In the genomic region with DNA sequence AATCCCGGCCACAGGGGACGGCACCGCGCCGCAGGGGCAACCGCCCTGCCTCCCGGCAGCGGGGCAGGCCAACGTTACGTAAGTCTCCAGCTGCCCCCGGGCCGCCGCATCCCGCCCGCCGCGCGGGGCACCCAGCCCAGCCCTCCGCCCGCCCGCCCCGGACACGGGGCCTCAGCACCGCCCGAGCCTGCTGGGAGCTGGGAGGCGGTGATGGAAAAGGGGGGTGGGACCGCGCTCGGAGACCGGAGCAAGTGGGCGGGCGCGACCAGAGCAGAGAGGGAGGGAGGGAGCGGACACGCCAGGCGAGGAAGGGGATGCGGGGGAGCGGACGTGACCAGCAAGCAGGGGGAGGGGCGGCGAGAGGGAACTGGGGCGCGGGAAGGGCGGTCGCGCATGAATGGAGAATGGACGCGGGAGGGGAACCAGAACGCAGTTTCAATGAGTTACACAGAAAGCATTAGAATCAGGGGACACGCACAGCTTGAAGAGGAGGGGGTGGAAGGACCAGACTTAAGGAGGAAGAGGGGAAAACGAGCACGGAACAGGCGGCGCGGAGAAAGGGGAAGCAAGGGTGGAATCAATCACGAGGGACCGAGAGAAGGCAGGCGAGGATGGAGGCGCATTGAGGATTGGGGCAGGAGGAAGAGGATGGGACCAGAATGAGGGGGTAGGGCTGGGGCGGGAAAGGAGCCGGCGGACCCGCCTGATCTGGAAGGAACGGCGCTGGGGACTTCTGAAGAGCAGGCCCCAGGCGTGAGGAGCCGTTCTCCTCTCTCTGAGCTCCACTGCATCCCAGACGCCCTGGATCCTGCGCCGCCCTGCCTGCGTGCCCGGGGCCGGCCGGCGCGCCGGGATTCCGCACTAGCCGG, we compare ENCODE assay signal across 8 cellular contexts. TPM values are rescaled to one million over a fixed set of nuclear protein-coding genes. Genes with fewer than 3 reads are reported as not detected.
DNase-seq lines count a peak whose midpoint lies in the region; ATAC-seq, FAIRE-seq and TF ChIP-seq lines count a peak whose summit lies in the region.

No MANE protein-coding gene starts in this region.

- peaks cover 43% of the 10 kb centered on the region for H3K4me1 Mint-ChIP-seq in activated CD8-positive, alpha-beta memory T cell treated with anti-CD3 and anti-CD28 coated beads, Interleukin-2, amount 10 ng/mL, durations not matched to agents 7 days and 5 days

- H3K18ac ChIP-seq in H1 (ENCODE audit: extremely low read depth, low read length) (peak overlapping the region; percentile 99), mesendoderm (ENCODE audit: low read length) (peak overlapping the region; percentile 54)

- H3K79me1 ChIP-seq in H1 (ENCODE audit: low read depth, low read length) (peaks cover 9% of the 10 kb centered on the region), mesendoderm (ENCODE audit: low read length) (peaks cover 4% of the 10 kb centered on the region)

- peak overlapping the region; percentile 97 for H3K9ac ChIP-seq in BLaER1
- H3K9ac ChIP-seq in H1 (replicated peaks in 1 of 4; ENCODE audit: extremely low read depth in 1 of 4, low read depth in 3 of 4, low read length in 3 of 4): peak overlapping the region; percentile 66 to 83 (median 81)
- H3K9ac ChIP-seq in mesendoderm (ENCODE audit: low read length): peak overlapping the region; percentile 100

- 0 out of 2 replicates have a peak overlapping the region, but pooled peaks have one; percentile 46 for H2AFZ ChIP-seq in H1 (ENCODE audit: low read length)

- H3K9me3 ChIP-seq in BLaER1 (no peaks in the 10 kb centered on the region), H1 (ENCODE audit: insufficient read depth in 2 of 2, low read depth in 1 of 2, low read length in 1 of 2) (no peaks in the 10 kb centered on the region)

- 1% methylated on average over 34 of the region's 79 CpGs; no CpG with 5 or more reads in 1 of the 2 experiments for whole genome bisulfite sequencing in H1 (ENCODE audit: extremely low coverage in 1 of 2, insufficient coverage in 1 of 2, insufficient read length in 1 of 2, insufficient replicate concordance in 2 of 2, low coverage in 1 of 2, low lambda C conversion rate in 2 of 2, missing lambda C conversion rate in 1 of 2), 2 experiments
- no CpG with 5 or more reads among the region's 79 CpGs for WGBS in mesendoderm (ENCODE audit: extremely low coverage, insufficient coverage, low lambda C conversion rate)

- H3K27ac ChIP-seq in BLaER1: peak overlapping the region; percentile 97
- peak overlapping the region; percentile 72 for H3K27ac ChIP-seq in H1 (ENCODE audit: low read depth, low read length)
- H3K27ac ChIP-seq in mesendoderm (ENCODE audit: low read depth, low read length): peak overlapping the region; percentile 86

- TF ChIP-seq POLR2A in H1 (IDR thresholded peaks at IDR 0.05; ENCODE audit: control extremely low read depth in 1 of 2, low read depth in 2 of 2, low read length in 2 of 2): no peak

- peak overlapping the region; percentile 99 for H2BK5ac ChIP-seq in H1 (ENCODE audit: low read depth, low read length)
- peak overlapping the region; percentile 99 for H2BK5ac ChIP-seq in mesendoderm (ENCODE audit: low read length)

- no peaks in the 10 kb centered on the region for H3K27me3 Mint-ChIP-seq in activated CD8-positive, alpha-beta memory T cell treated with anti-CD3 and anti-CD28 coated beads, Interleukin-2, amount 10 ng/mL, durations not matched to agents 7 days and 5 days

- H2BK12ac ChIP-seq in H1 (ENCODE audit: low read depth, low read length): peak overlapping the region; percentile 93; the same call in 1 of the 2 replicates

- H4K5ac ChIP-seq in H1 (ENCODE audit: insufficient read length, low read depth, low read length) (peak overlapping the region; percentile 27), mesendoderm (ENCODE audit: low read length) (no peak overlapping the region)

- peak; percentile 4 for ATAC-seq in activated CD8-positive, alpha-beta memory T cell treated with anti-CD3 and anti-CD28 coated beads, Interleukin-2, amount 10 ng/mL, durations not matched to agents 7 days and 5 days
- ATAC-seq in GM21737 (IDR thresholded peaks at IDR 0.05; ENCODE audit: unreplicated experiment): no peak

- H2BK120ac ChIP-seq in H1 (replicated peaks; ENCODE audit: low read depth, low read length): no peak overlapping the region
- peak overlapping the region; percentile 6 for H2BK120ac ChIP-seq in mesendoderm (ENCODE audit: low read depth, low read length)

- peak overlapping the region; percentile 91 for H4K91ac ChIP-seq in H1 (replicated peaks; ENCODE audit: insufficient read length, low read length)

- H3K79me2 ChIP-seq in H1 (ENCODE audit: control insufficient read depth in 1 of 2, insufficient read depth in 2 of 2, low read length in 2 of 2): peaks cover 32 to 52% of the 10 kb centered on the region in 2 experiments
- H3K79me2 ChIP-seq in mesendoderm (ENCODE audit: control insufficient read depth, insufficient read depth, low read length): peaks cover 57% of the 10 kb centered on the region

- H3K36me3 Mint-ChIP-seq in activated CD8-positive, alpha-beta memory T cell treated with anti-CD3 and anti-CD28 coated beads, Interleukin-2, amount 10 ng/mL, durations not matched to agents 7 days and 5 days: peaks cover 39% of the 10 kb centered on the region

- FAIRE-seq in H1 (lab: Jason Lieb, UNC): no peak

- POLR2A ChIA-PET in HEK293T (lab: Yijun Ruan, JAX): interaction anchor here (0.6 to 7.3 kb wide), 32 partner anchors 9 to 844 kb away, joined by 3 to 77 read pairs (median 5); a partner anchor contains a TSS
- POLR2A ChIA-PET in H1 (lab: Charles Lee; ENCODE audit: partially characterized antibody): interaction anchor here (0.6 to 4.8 kb wide), 22 partner anchors 9 to 481 kb away, joined by 3 to 66 read pairs (median 4); a partner anchor contains a TSS

- CTCF ChIA-PET in HEK293T (lab: Yijun Ruan, JAX): interaction anchor here (1.3 kb wide), 1 partner anchor 30 kb away, joined by 3 read pairs; no protein-coding TSS in a partner anchor
- CTCF ChIA-PET in activated CD8-positive, alpha-beta memory T cell treated with anti-CD3 and anti-CD28 coated beads, Interleukin-2, amount 10 ng/mL, durations not matched to agents 7 days and 5 days (lab: Charles Lee): interaction anchor here (0.8 to 1.6 kb wide), 3 partner anchors 38 to 232 kb away, joined by 3 to 4 read pairs (median 3); no protein-coding TSS in a partner anchor
- CTCF ChIA-PET in H1 (lab: Charles Lee; ENCODE audit: partially characterized antibody): interaction anchor here (1.0 to 1.9 kb wide), 5 partner anchors 10 to 33 kb away, joined by 3 to 11 read pairs (median 4); a partner anchor contains a TSS

- H3K27me3 ChIP-seq in BLaER1 (no peaks in the 10 kb centered on the region), H1 (replicated peaks in 1 of 4; ENCODE audit: control insufficient read depth in 3 of 4, extremely low read depth in 1 of 4, insufficient read depth in 3 of 4, low read length in 3 of 4) (peaks cover 2 to 28% (median 17%) of the 10 kb centered on the region in 4 experiments; a peak in 6 of 7 replicates), mesendoderm (ENCODE audit: insufficient read depth, low read length, poor library complexity) (no peaks in the 10 kb centered on the region)

- peak overlapping the region; percentile 99 for H3K4me3 Mint-ChIP-seq in activated CD8-positive, alpha-beta memory T cell treated with anti-CD3 and anti-CD28 coated beads, Interleukin-2, amount 10 ng/mL, durations not matched to agents 7 days and 5 days

- peak overlapping the region; percentile 97 for H3K27ac Mint-ChIP-seq in activated CD8-positive, alpha-beta memory T cell treated with anti-CD3 and anti-CD28 coated beads, Interleukin-2, amount 10 ng/mL, durations not matched to agents 7 days and 5 days

- H3K56ac ChIP-seq in H1 (replicated peaks; ENCODE audit: insufficient read length, low read depth, low read length) (peak overlapping the region; percentile 3), mesendoderm (ENCODE audit: low read length) (peak overlapping the region; percentile 100)

- H2AK5ac ChIP-seq in H1 (ENCODE audit: low read depth, low read length) (no peak overlapping the region; the same call in 1 of the 2 replicates), mesendoderm (ENCODE audit: low read length) (peak overlapping the region; percentile 100)

- TF ChIP-seq EP300 in H1 (IDR thresholded peaks at IDR 0.05; ENCODE audit: borderline replicate concordance in 1 of 2, low read depth in 2 of 2, low read length in 2 of 2): no peak

- H3K23me2 ChIP-seq in H1 (ENCODE audit: low read depth, low read length): peaks cover 12% of the 10 kb centered on the region

- peak; percentile 78 for DNase-seq in HEK293T (ENCODE audit: extremely low spot score)
- peak; percentile 30 for DNase-seq in NCI-H82 treated with DMSO at 0.1 percent for 48 hours (lab: John Stamatoyannopoulos, UW; ENCODE audit: unreplicated experiment)
- DNase-seq in activated CD8-positive, alpha-beta memory T cell treated with anti-CD3 and anti-CD28 coated beads, Interleukin-2, amount 10 ng/mL, durations not matched to agents 7 days and 5 days: peak; percentile 86
- peak; percentile 41 to 82 for DNase-seq in H1 (ENCODE audit: low read depth in 1 of 2, low spot score in 2 of 2)
- peak; percentile 87 for DNase-seq in mesendoderm
- peak; percentile 56 for DNase-seq in stimulated activated CD8-positive, alpha-beta memory T cell treated with anti-CD3 and anti-CD28 coated beads, Interleukin-12 subunit alpha, Interleukin-12 subunit beta, amount 100 ng/mL, for 1 hour (ENCODE audit: low read depth)

- peaks cover 47% of the 10 kb centered on the region for H3K4me1 ChIP-seq in BLaER1
- peaks cover 6 to 25% (median 19%) of the 10 kb centered on the region in 4 experiments for H3K4me1 ChIP-seq in H1 (replicated peaks in 1 of 4; ENCODE audit: control insufficient read depth in 3 of 4, insufficient read depth in 4 of 4, low read length in 3 of 4)
- H3K4me1 ChIP-seq in mesendoderm (ENCODE audit: control insufficient read depth, low read depth, low read length): peaks cover 12% of the 10 kb centered on the region

- no peak for TF ChIP-seq RAD21 in H1 (IDR thresholded peaks at IDR 0.05 in 1 of 2, conservative IDR thresholded peaks at IDR 0.05 in 1 of 2; ENCODE audit: low read depth in 2 of 2, low read length in 2 of 2)

- peak overlapping the region; percentile 79 for H3K4ac ChIP-seq in H1 (replicated peaks; ENCODE audit: insufficient read length, low read depth, low read length)
- H3K4ac ChIP-seq in mesendoderm (ENCODE audit: low read depth, low read length): peak overlapping the region; percentile 96

- H2BK20ac ChIP-seq in H1 (ENCODE audit: low read length): no peak overlapping the region; the same call in 1 of the 2 replicates

- no peak overlapping the region for H3K14ac ChIP-seq in H1 (ENCODE audit: insufficient read length)

- no peak overlapping the region for H2BK15ac ChIP-seq in H1 (ENCODE audit: low read length)
- no peak overlapping the region for H2BK15ac ChIP-seq in mesendoderm (replicated peaks; ENCODE audit: low read depth)

- H3K9me3 Mint-ChIP-seq in activated CD8-positive, alpha-beta memory T cell treated with anti-CD3 and anti-CD28 coated beads, Interleukin-2, amount 10 ng/mL, durations not matched to agents 7 days and 5 days (ENCODE audit: low read depth): no peaks in the 10 kb centered on the region

- no peak for TF ChIP-seq CTCF in H1 (IDR thresholded peaks at IDR 0.05; ENCODE audit: control extremely low read depth in 1 of 3, insufficient read depth in 1 of 3, low read depth in 1 of 3, low read length in 3 of 3)

- peaks cover 50% of the 10 kb centered on the region for H4K20me1 ChIP-seq in BLaER1
- peaks cover 30 to 31% of the 10 kb centered on the region in 2 experiments for H4K20me1 ChIP-seq in H1 (replicated peaks in 1 of 2; ENCODE audit: control insufficient read depth in 1 of 2, insufficient read depth in 2 of 2, low read length in 2 of 2)

- peak overlapping the region; percentile 96 for H3K4me3 ChIP-seq in BLaER1
- peak overlapping the region; percentile 67 to 99 (median 92) for H3K4me3 ChIP-seq in H1 (ENCODE audit: extremely low read depth in 1 of 4, insufficient read depth in 2 of 4, low read depth in 3 of 4, low read length in 4 of 4)
- H3K4me3 ChIP-seq in mesendoderm (ENCODE audit: low read length): peak overlapping the region; percentile 100

- no peak overlapping the region for H3K23ac ChIP-seq in H1 (ENCODE audit: insufficient read length)
- H3K23ac ChIP-seq in mesendoderm (ENCODE audit: low read length): peak overlapping the region; percentile 99

- H3K36me3 ChIP-seq in BLaER1: peaks cover 7% of the 10 kb centered on the region; the same call in 1 of the 2 replicates
- H3K36me3 ChIP-seq in H1 (ENCODE audit: control insufficient read depth in 2 of 4, insufficient read depth in 4 of 4, low read length in 3 of 4): 0 out of 8 replicates have a peak, but pooled peaks cover 0 to 5% (median 0%) of the 10 kb centered on the region in 4 experiments
- H3K36me3 ChIP-seq in mesendoderm (ENCODE audit: control insufficient read depth, insufficient read depth, low read length): no peaks in the 10 kb centered on the region

- H4K8ac ChIP-seq in H1 (ENCODE audit: extremely low read depth, insufficient read depth, low read length): peak overlapping the region; percentile 84
- H4K8ac ChIP-seq in mesendoderm (ENCODE audit: low read depth, low read length): no peak overlapping the region

- peak overlapping the region; percentile 96 for H3K4me2 ChIP-seq in BLaER1
- peak overlapping the region; percentile 97 to 99 for H3K4me2 ChIP-seq in H1 (ENCODE audit: insufficient read depth in 1 of 2, low read depth in 2 of 2, low read length in 2 of 2)
- H3K4me2 ChIP-seq in mesendoderm (ENCODE audit: low read length): peak overlapping the region; percentile 54

RNA-seq across cellular contexts. Expression of a gene that starts 0.6 kb away (rescaled TPM):
- total RNA-seq in activated CD8-positive, alpha-beta memory T cell treated with anti-CD3 and anti-CD28 coated beads, Interleukin-2, amount 10 ng/mL, durations not matched to agents 7 days and 5 days: 1,000 to 10,000 TPM; 1,010 to 1,764 TPM
- 761 and 780 TPM in 2 replicates for total RNA-seq in H1 (2021; fragmentation: NEBNext Ultra II Directional; extraction: Animal tissue kit (Norgen Biotek cat#: 25700))
- 856 and 1,089 TPM in 2 replicates for polyA plus RNA-seq in H1 (2011; rRNA removed)
- 1,111 TPM for polyA plus RNA-seq in H1 (2011; cell fraction: cytosol; rRNA removed)
- 1,343 TPM for polyA plus RNA-seq in H1 (2011; cell fraction: nucleus; rRNA removed)
- 1,003 to 1,133 TPM (median 1,096 TPM) in 4 replicates for polyA plus RNA-seq in H1 (2012, experiment 1 of 2)
- 1,059 TPM for polyA plus RNA-seq in H1 (2012, experiment 2 of 2)
- 646 TPM for polyA plus RNA-seq in H1 (2013, experiment 1 of 2)
- polyA plus RNA-seq in H1 (2013, experiment 2 of 2): 625 TPM
- polyA minus RNA-seq in H1 (2011; rRNA and poly(A)+ RNA removed): 1,050 and 1,384 TPM in 2 replicates
- polyA minus RNA-seq in H1 (2011; cell fraction: cytosol; rRNA and poly(A)+ RNA removed): 677 TPM
- 678 TPM for polyA minus RNA-seq in H1 (2011; cell fraction: nucleus; rRNA and poly(A)+ RNA removed)
- polyA plus RNA-seq in mesendoderm (2013, experiment 1 of 2): 429 TPM
- 421 TPM for polyA plus RNA-seq in mesendoderm (2013, experiment 2 of 2)

RNA-seq across cellular contexts. Expression of a gene that starts 32.8 kb away (rescaled TPM):
- total RNA-seq in activated CD8-positive, alpha-beta memory T cell treated with anti-CD3 and anti-CD28 coated beads, Interleukin-2, amount 10 ng/mL, durations not matched to agents 7 days and 5 days: not detected
- 0.36 and 1.5 TPM in 2 replicates for total RNA-seq in H1 (2021; fragmentation: NEBNext Ultra II Directional; extraction: Animal tissue kit (Norgen Biotek cat#: 25700))
- polyA plus RNA-seq in H1 (2011; rRNA removed): 0.57 and 0.66 TPM in 2 replicates
- polyA plus RNA-seq in H1 (2011; cell fraction: cytosol; rRNA removed): 0.88 TPM
- 1.4 TPM for polyA plus RNA-seq in H1 (2011; cell fraction: nucleus; rRNA removed)
- 0.69 to 1.1 TPM (median 0.82 TPM) in 4 replicates for polyA plus RNA-seq in H1 (2012, experiment 1 of 2)
- polyA plus RNA-seq in H1 (2012, experiment 2 of 2): 0.41 TPM
- polyA plus RNA-seq in H1 (2013, experiment 1 of 2): 0.65 TPM
- polyA plus RNA-seq in H1 (2013, experiment 2 of 2): 0.44 TPM
- 1.3 and 2.1 TPM in 2 replicates for polyA minus RNA-seq in H1 (2011; rRNA and poly(A)+ RNA removed)
- 1.4 TPM for polyA minus RNA-seq in H1 (2011; cell fraction: cytosol; rRNA and poly(A)+ RNA removed)
- 0.90 TPM for polyA minus RNA-seq in H1 (2011; cell fraction: nucleus; rRNA and poly(A)+ RNA removed)
- 0.44 TPM for polyA plus RNA-seq in mesendoderm (2013, experiment 1 of 2)
- 0.31 TPM for polyA plus RNA-seq in mesendoderm (2013, experiment 2 of 2)

RNA-seq across cellular contexts. Expression of a gene that starts 41.9 kb away (rescaled TPM):
- total RNA-seq in activated CD8-positive, alpha-beta memory T cell treated with anti-CD3 and anti-CD28 coated beads, Interleukin-2, amount 10 ng/mL, durations not matched to agents 7 days and 5 days: 10 to 100 TPM; 55.5 to 66.6 TPM
- total RNA-seq in H1 (2021; fragmentation: NEBNext Ultra II Directional; extraction: Animal tissue kit (Norgen Biotek cat#: 25700)): 33.0 and 39.8 TPM in 2 replicates
- polyA plus RNA-seq in H1 (2011; rRNA removed): 44.8 and 45.3 TPM in 2 replicates
- 48.7 TPM for polyA plus RNA-seq in H1 (2011; cell fraction: cytosol; rRNA removed)
- 230 TPM for polyA plus RNA-seq in H1 (2011; cell fraction: nucleus; rRNA removed)
- polyA plus RNA-seq in H1 (2012, experiment 1 of 2): 46.8 to 59.8 TPM (median 50.2 TPM) in 4 replicates
- 6.1 TPM for polyA plus RNA-seq in H1 (2012, experiment 2 of 2)
- 52.0 TPM for polyA plus RNA-seq in H1 (2013, experiment 1 of 2)
- polyA plus RNA-seq in H1 (2013, experiment 2 of 2): 40.8 TPM
- polyA minus RNA-seq in H1 (2011; rRNA and poly(A)+ RNA removed): 46.0 and 64.3 TPM in 2 replicates
- polyA minus RNA-seq in H1 (2011; cell fraction: cytosol; rRNA and poly(A)+ RNA removed): 15.7 TPM
- 53.2 TPM for polyA minus RNA-seq in H1 (2011; cell fraction: nucleus; rRNA and poly(A)+ RNA removed)
- polyA plus RNA-seq in mesendoderm (2013, experiment 1 of 2): 34.2 TPM
- polyA plus RNA-seq in mesendoderm (2013, experiment 2 of 2): 32.7 TPM

Comparison
In these comparisons a context has a peak if more than half of its experiments do, and no peak if none do; other contexts are left out.
1. DNase-seq: peak in every context shown above with its lines; median percentile 87 in mesendoderm; 86 in activated CD8-positive, alpha-beta memory T cell treated with anti-CD3 and anti-CD28 coated beads, Interleukin-2, amount 10 ng/mL, durations not matched to agents 7 days and 5 days; 78 in HEK293T; 62 in H1; 56 in stimulated activated CD8-positive, alpha-beta memory T cell treated with anti-CD3 and anti-CD28 coated beads, Interleukin-12 subunit alpha, Interleukin-12 subunit beta, amount 100 ng/mL, for 1 hour; 30 in NCI-H82 treated with DMSO at 0.1 percent for 48 hours.